Comparison of ENCODE assay signal across 16 cellular contexts in the genomic region with DNA sequence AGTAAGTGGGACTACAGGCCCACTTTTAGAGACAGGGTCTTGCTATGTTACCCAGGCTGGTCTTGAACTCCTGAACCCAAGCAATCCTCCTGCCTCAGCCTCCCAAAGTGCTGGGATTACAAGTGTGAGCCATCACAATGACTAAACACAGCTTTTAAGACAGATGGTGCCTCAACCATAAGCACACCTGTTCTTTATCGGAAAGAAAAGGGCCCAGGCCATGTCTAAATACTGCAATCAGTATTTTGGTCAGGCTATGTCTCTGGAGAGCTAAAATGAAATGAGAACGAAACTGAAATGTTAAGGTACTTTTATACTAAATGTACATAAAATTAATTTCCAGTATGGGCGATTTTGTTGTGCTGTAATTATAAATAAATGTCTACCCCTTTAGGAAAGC.
DNase-seq lines count a peak whose midpoint lies in the region; ATAC-seq and TF ChIP-seq lines count a peak whose summit lies in the region.
"Had no signal": no experiment of that assay in that cellular context is flagged by ENCODE, and none has a peak within 500 bp of the region (broad histone marks: within the 10 kb centered on the region; RNA-seq: fewer than 3 reads in every experiment).

No MANE protein-coding gene starts in this region.

- H3K27ac Mint-ChIP-seq in CD14-positive monocyte = no peak overlapping the region
- H3K27ac Mint-ChIP-seq: stimulated activated effector memory CD8-positive, alpha-beta T cell treated with anti-CD3 and anti-CD28 coated beads, Interleukin-12 subunit alpha, Interleukin-12 subunit beta, amount 100 ng/mL, for 72 hours; T-cell had no signal

- no peaks in the 10 kb centered on the region for H3K9me3 Mint-ChIP-seq in CD14-positive monocyte
- H3K9me3 Mint-ChIP-seq: stimulated activated effector memory CD8-positive, alpha-beta T cell treated with anti-CD3 and anti-CD28 coated beads, Interleukin-12 subunit alpha, Interleukin-12 subunit beta, amount 100 ng/mL, for 72 hours; T-cell had no signal

- no peak overlapping the region for H3K4me2 ChIP-seq in parathyroid adenoma (ENCODE audit: low read length)

- 56 to 63% methylated on average over 3 of the region's 3 CpGs for WGBS in heart right ventricle, 2 donors
- 65% methylated on average over 3 of the region's 3 CpGs for WGBS in esophagus muscularis mucosa
- 65 to 81% methylated on average over 3 of the region's 3 CpGs for WGBS in upper lobe of left lung, 2 donors

- H3K4me3 ChIP-seq in heart right ventricle (no peak overlapping the region), esophagus muscularis mucosa (no peak overlapping the region), parathyroid adenoma (ENCODE audit: low read depth, low read length) (no peak overlapping the region), upper lobe of left lung (no peak overlapping the region)

- H3K36me3 ChIP-seq in heart right ventricle = no peaks in the 10 kb centered on the region
- no peaks in the 10 kb centered on the region for H3K36me3 ChIP-seq in esophagus muscularis mucosa
- H3K36me3 ChIP-seq in parathyroid adenoma (ENCODE audit: control insufficient read depth, insufficient read depth, low read length) = no peaks in the 10 kb centered on the region
- no peaks in the 10 kb centered on the region for H3K36me3 ChIP-seq in upper lobe of left lung

- H3K4me3 Mint-ChIP-seq in CD14-positive monocyte = no peak overlapping the region
- H3K4me3 Mint-ChIP-seq: stimulated activated effector memory CD8-positive, alpha-beta T cell treated with anti-CD3 and anti-CD28 coated beads, Interleukin-12 subunit alpha, Interleukin-12 subunit beta, amount 100 ng/mL, for 72 hours; T-cell had no signal

- no peaks in the 10 kb centered on the region for H3K4me1 Mint-ChIP-seq in CD14-positive monocyte
- H3K4me1 Mint-ChIP-seq: stimulated activated effector memory CD8-positive, alpha-beta T cell treated with anti-CD3 and anti-CD28 coated beads, Interleukin-12 subunit alpha, Interleukin-12 subunit beta, amount 100 ng/mL, for 72 hours; T-cell had no signal

- no peaks in the 10 kb centered on the region for H3K79me2 ChIP-seq in parathyroid adenoma

- intact Hi-C loops in heart right ventricle (cut with DNase I) (loop anchor here in 1 of 10 donors (10.0 kb wide), 1 partner anchor 52 kb away; a partner anchor contains a TSS), left cardiac atrium (cut with DNase I) (no loop called here), esophagus muscularis mucosa (cut with DNase I) (no loop called here), CD14-positive monocyte (cut with micrococcal nuclease) (no loop called here)

- H3K27ac ChIP-seq in heart right ventricle (peak overlapping the region; percentile 63 to 95 (median 80)), esophagus muscularis mucosa (replicated peaks in 1 of 4) (peak overlapping the region; percentile 36 to 64 (median 56)), parathyroid adenoma (peak overlapping the region; percentile 64), upper lobe of left lung (peak overlapping the region; percentile 62 to 90 (median 78))
- H3K27ac ChIP-seq: C4-2B had no signal

- H3K27me3 ChIP-seq in heart right ventricle = no peaks in the 10 kb centered on the region
- no peaks in the 10 kb centered on the region for H3K27me3 ChIP-seq in esophagus muscularis mucosa
- H3K27me3 ChIP-seq in parathyroid adenoma (ENCODE audit: control insufficient read depth, insufficient read depth, low read length) = no peaks in the 10 kb centered on the region
- no peaks in the 10 kb centered on the region for H3K27me3 ChIP-seq in upper lobe of left lung

- no peaks in the 10 kb centered on the region for H3K36me3 Mint-ChIP-seq in CD14-positive monocyte
- H3K36me3 Mint-ChIP-seq: stimulated activated effector memory CD8-positive, alpha-beta T cell treated with anti-CD3 and anti-CD28 coated beads, Interleukin-12 subunit alpha, Interleukin-12 subunit beta, amount 100 ng/mL, for 72 hours; T-cell had no signal

- no peak overlapping the region for H3K9ac ChIP-seq in parathyroid adenoma

- TF ChIP-seq EP300 in esophagus muscularis mucosa (IDR thresholded peaks at IDR 0.05) (no peak), upper lobe of left lung (IDR thresholded peaks at IDR 0.05) (no peak)

- no peaks in the 10 kb centered on the region for H3K9me3 ChIP-seq in heart right ventricle
- no peaks in the 10 kb centered on the region for H3K9me3 ChIP-seq in esophagus muscularis mucosa
- no peaks in the 10 kb centered on the region for H3K9me3 ChIP-seq in parathyroid adenoma (ENCODE audit: control insufficient read depth, low read length)
- no peaks in the 10 kb centered on the region for H3K9me3 ChIP-seq in upper lobe of left lung

- H3K4me1 ChIP-seq in heart right ventricle (peaks cover 4 to 68% (median 42%) of the 10 kb centered on the region in 9 donors), esophagus muscularis mucosa (peaks cover 30 to 38% (median 37%) of the 10 kb centered on the region in 4 donors), parathyroid adenoma (no peaks in the 10 kb centered on the region), upper lobe of left lung (peaks cover 10 to 29% (median 14%) of the 10 kb centered on the region in 4 donors)

- ATAC-seq in heart right ventricle (peak in 1 of 8 donors; percentile 12), left cardiac atrium (no peak), upper lobe of left lung (ENCODE audit: low FRiP score in 2 of 2) (no peak)
- ATAC-seq: stimulated activated effector memory CD8-positive, alpha-beta T cell treated with anti-CD3 and anti-CD28 coated beads, Interleukin-12 subunit alpha, Interleukin-12 subunit beta, amount 100 ng/mL, for 72 hours; T-cell had no signal

- TF ChIP-seq CTCF in heart right ventricle (IDR thresholded peaks at IDR 0.05) (no peak), esophagus muscularis mucosa (IDR thresholded peaks at IDR 0.05) (no peak), parathyroid adenoma (IDR thresholded peaks at IDR 0.05) (no peak), upper lobe of left lung (IDR thresholded peaks at IDR 0.05) (no peak), CD14-positive monocyte (IDR thresholded peaks at IDR 0.05) (no peak)

- DNase-seq in heart right ventricle (no peak), left cardiac atrium (no peak), esophagus muscularis mucosa (ENCODE audit: extremely low spot score) (no peak), upper lobe of left lung (no peak), cerebellar nuclear complex (lab: John Stamatoyannopoulos, UW) (no peak), CD14-positive monocyte (ENCODE audit: low spot score) (no peak), NCI-H2029 (lab: John Stamatoyannopoulos, UW) (no peak)
- DNase-seq: activated naive CD4-positive, alpha-beta T cell treated with anti-CD3 and anti-CD28 coated beads, Interleukin-2, amount 50 U/mL, for 16 hours; activated T-cell treated with anti-CD3 and anti-CD28 coated beads for 4 hours; DMS53; erythroblast; HCEC 1CT; T-cell had no signal

- no peak for TF ChIP-seq POLR2A in esophagus muscularis mucosa (IDR thresholded peaks at IDR 0.05; ENCODE audit: low read depth)
- no peak for TF ChIP-seq POLR2A in upper lobe of left lung (IDR thresholded peaks at IDR 0.05)

- no peak overlapping the region for H2AFZ ChIP-seq in parathyroid adenoma

- peaks cover 0 to 3% (median 3%) of the 10 kb centered on the region in 3 donors for H3K27me3 Mint-ChIP-seq in CD14-positive monocyte (ENCODE audit: low read depth in 3 of 3)
